ENCODE assay signal across 17 cellular contexts in genomic region chr19:47760632-47760999, GRCh38. TPM values are rescaled to one million over a fixed set of nuclear protein-coding genes. Genes with fewer than 3 reads are reported as not detected.
DNase-seq lines count a peak whose midpoint lies in the region; ATAC-seq, FAIRE-seq and TF ChIP-seq lines count a peak whose summit lies in the region.
"Had no signal": no experiment of that assay in that cellular context is flagged by ENCODE, and none has a peak within 500 bp of the region (broad histone marks: within the 10 kb centered on the region; RNA-seq: fewer than 3 reads in every experiment).

No MANE protein-coding gene starts in this region.

- H3K27me3 Mint-ChIP-seq in natural killer cell treated with Interleukin-12 subunit alpha and Interleukin-12 subunit beta and Interleukin-15 and Interleukin-18, amount 100 ng/mL, for 72 hours: no peaks in the 10 kb centered on the region
- H3K27me3 Mint-ChIP-seq in natural killer cell (ENCODE audit: low read depth in 2 of 2) (no peaks in the 10 kb centered on the region), mesothelial cell of epicardium (ENCODE audit: low read depth) (no peaks in the 10 kb centered on the region)
- H3K27me3 Mint-ChIP-seq: CD8-positive, alpha-beta memory T cell had no signal

- H3K4me3 Mint-ChIP-seq in natural killer cell treated with Interleukin-12 subunit alpha and Interleukin-12 subunit beta and Interleukin-15 and Interleukin-18, amount 100 ng/mL, for 72 hours: no peak overlapping the region
- no peak overlapping the region for H3K4me3 Mint-ChIP-seq in natural killer cell
- no peak overlapping the region for H3K4me3 Mint-ChIP-seq in mesothelial cell of epicardium
- H3K4me3 Mint-ChIP-seq: CD8-positive, alpha-beta memory T cell had no signal

- no peak for TF ChIP-seq RAD21 in GM12878 (IDR thresholded peaks at IDR 0.05; ENCODE audit: insufficient read depth, low read depth, low read length)

- DNase-seq in natural killer cell treated with Interleukin-12 subunit alpha and Interleukin-12 subunit beta and Interleukin-15 and Interleukin-18, amount 100 ng/mL, for 72 hours (ENCODE audit: low spot score): peak; percentile 13
- no peak for DNase-seq in natural killer cell
- no peak for DNase-seq in GM12892 (ENCODE audit: insufficient read length)
- DNase-seq in GM12878 (ENCODE audit: low read depth, low spot score): no peak
- DNase-seq in nucleus accumbens (lab: John Stamatoyannopoulos, UW): no peak
- DNase-seq in mesothelial cell of epicardium (ENCODE audit: low spot score in 2 of 2, unreplicated experiment in 2 of 2): no peak
- DNase-seq in tibial artery: no peak
- DNase-seq: BE2C; Caco-2; CD8-positive, alpha-beta memory T cell had no signal

- no peak for TF ChIP-seq EP300 in GM12878 (IDR thresholded peaks at IDR 0.05; ENCODE audit: borderline replicate concordance in 1 of 2, control insufficient read depth in 1 of 2, low read depth in 2 of 2, low read length in 2 of 2)

- no peaks in the 10 kb centered on the region for H4K20me1 ChIP-seq in GM12878 (ENCODE audit: control insufficient read depth, insufficient read depth)

- H2AFZ ChIP-seq in GM12878 (ENCODE audit: control insufficient read depth, low read depth, low read length): no peak overlapping the region

- no peaks in the 10 kb centered on the region; the same call in 2 of the 3 replicates for H3K9me3 ChIP-seq in GM12878 (replicated peaks; ENCODE audit: control insufficient read depth, insufficient read depth, low read length)
- no peaks in the 10 kb centered on the region for H3K9me3 ChIP-seq in tibial artery
- H3K9me3 ChIP-seq: BE2C, Caco-2, HAP-1 had no signal

- POLR2A ChIA-PET in GM12878 (lab: Charles Lee): no interaction called here

- in situ Hi-C loops in GM12878 (cut with MboI): no loop called here

- RAD21 ChIA-PET in GM12878 (lab: Charles Lee; ENCODE audit: unreplicated experiment): interaction anchor here (0.7 kb wide), 1 partner anchor 15 kb away, joined by 3 read pairs; no protein-coding TSS in a partner anchor

- H3K79me2 ChIP-seq in GM12878 (ENCODE audit: control insufficient read depth, insufficient read depth, low read length): no peaks in the 10 kb centered on the region

- no peak overlapping the region for H3K4me3 ChIP-seq in GM12878
- no peak overlapping the region for H3K4me3 ChIP-seq in tibial artery
- H3K4me3 ChIP-seq: HAP-1 had no signal

- no peak for ATAC-seq in natural killer cell treated with Interleukin-12 subunit alpha and Interleukin-12 subunit beta and Interleukin-15 and Interleukin-18, amount 100 ng/mL, for 72 hours
- ATAC-seq in natural killer cell: no peak
- ATAC-seq in GM12878: no peak

- no peak overlapping the region for H3K27ac Mint-ChIP-seq in natural killer cell treated with Interleukin-12 subunit alpha and Interleukin-12 subunit beta and Interleukin-15 and Interleukin-18, amount 100 ng/mL, for 72 hours
- H3K27ac Mint-ChIP-seq in natural killer cell: no peak overlapping the region
- no peak overlapping the region for H3K27ac Mint-ChIP-seq in mesothelial cell of epicardium

- TSS peak; percentile 17 for BruUV-seq in GM12878 (replicated peaks; lab: Mats Ljungman, UMichigan)

- TF ChIP-seq POLR2A in GM12892 (IDR thresholded peaks at IDR 0.05; ENCODE audit: low read depth, low read length) (peak; percentile 47; the same call in 1 of the 2 replicates), GM12878 (IDR thresholded peaks at IDR 0.05; ENCODE audit: low read depth, low read length) (no peak)

- SMC1A ChIA-PET in GM12878 (lab: Charles Lee; ENCODE audit: uncharacterized antibody, unreplicated experiment): no interaction called here

- FAIRE-seq in GM12892 (lab: Jason Lieb, UNC): no peak
- no peak for FAIRE-seq in GM12878 (lab: Jason Lieb, UNC)
- FAIRE-seq: A204.1, H1 had no signal

- H3K36me3 Mint-ChIP-seq in natural killer cell treated with Interleukin-12 subunit alpha and Interleukin-12 subunit beta and Interleukin-15 and Interleukin-18, amount 100 ng/mL, for 72 hours: peaks cover 10% of the 10 kb centered on the region
- H3K36me3 Mint-ChIP-seq in natural killer cell (peaks cover 11% of the 10 kb centered on the region), mesothelial cell of epicardium (peaks cover 28% of the 10 kb centered on the region)

- H3K4me1 ChIP-seq in GM12878 (ENCODE audit: control insufficient read depth, insufficient read depth, low read length) (0 out of 2 replicates have a peak, but pooled peaks cover 3% of the 10 kb centered on the region), tibial artery (peaks cover 0 to 2% (median 0%) of the 10 kb centered on the region in 4 donors)
- H3K4me1 ChIP-seq: BE2C, HAP-1 had no signal

- CTCF ChIA-PET in GM12878 (lab: Yijun Ruan, JAX): interaction anchor here (1.0 kb wide), 1 partner anchor 12 kb away, joined by 4 read pairs; no protein-coding TSS in a partner anchor

- H3K27ac ChIP-seq in GM12878 (ENCODE audit: control insufficient read depth, insufficient read depth) (no peak overlapping the region), tibial artery (no peak overlapping the region)
- H3K27ac ChIP-seq: C4-2B had no signal

- H3K9ac ChIP-seq in GM12878 (ENCODE audit: control insufficient read depth, insufficient read depth, low read length): no peak overlapping the region

- peaks cover 7 to 18% of the 10 kb centered on the region in 2 experiments; a peak in 3 of 4 replicates for H3K36me3 ChIP-seq in GM12878 (ENCODE audit: control insufficient read depth in 2 of 2, insufficient read depth in 2 of 2, low read length in 1 of 2)
- H3K36me3 ChIP-seq in tibial artery: peaks cover 33 to 51% (median 39%) of the 10 kb centered on the region in 3 donors

- TF ChIP-seq CTCF in natural killer cell (IDR thresholded peaks at IDR 0.05) (no peak), GM12878 (IDR thresholded peaks at IDR 0.05 in 2 of 3, conservative IDR thresholded peaks at IDR 0.05 in 1 of 3; ENCODE audit: control insufficient read depth in 2 of 3, extremely low read depth in 1 of 3, insufficient read depth in 1 of 3, low read depth in 3 of 3, low read length in 3 of 3) (no peak), mesothelial cell of epicardium (IDR thresholded peaks at IDR 0.05; ENCODE audit: unreplicated experiment) (no peak), tibial artery (IDR thresholded peaks at IDR 0.05) (no peak)

- WGBS in GM12878 (ENCODE audit: insufficient coverage, insufficient replicate concordance, low lambda C conversion rate, missing lambda C conversion rate): 88% methylated on average over 5 of the region's 5 CpGs

- peaks cover 4 to 7% of the 10 kb centered on the region in 2 donors for H3K4me1 Mint-ChIP-seq in natural killer cell treated with Interleukin-12 subunit alpha and Interleukin-12 subunit beta and Interleukin-15 and Interleukin-18, amount 100 ng/mL, for 72 hours (ENCODE audit: low read depth in 2 of 2)
- peaks cover 0 to 5% of the 10 kb centered on the region in 2 donors for H3K4me1 Mint-ChIP-seq in natural killer cell
- H3K4me1 Mint-ChIP-seq in mesothelial cell of epicardium: no peaks in the 10 kb centered on the region
- H3K4me1 Mint-ChIP-seq: CD8-positive, alpha-beta memory T cell had no signal

- H3K4me2 ChIP-seq in GM12878 (ENCODE audit: control insufficient read depth, insufficient read depth): no peak overlapping the region

- H3K9me3 Mint-ChIP-seq in natural killer cell treated with Interleukin-12 subunit alpha and Interleukin-12 subunit beta and Interleukin-15 and Interleukin-18, amount 100 ng/mL, for 72 hours: no peaks in the 10 kb centered on the region
- peaks cover 2 to 3% of the 10 kb centered on the region in 2 donors for H3K9me3 Mint-ChIP-seq in natural killer cell
- peaks cover 4% of the 10 kb centered on the region for H3K9me3 Mint-ChIP-seq in mesothelial cell of epicardium

- intact Hi-C loops in natural killer cell (cut with micrococcal nuclease) (no loop called here), GM12878 (cut with micrococcal nuclease; ENCODE audit: unreplicated experiment) (no loop called here), tibial artery (cut with DNase I; ENCODE audit: low total_unique reads) (no loop called here)

- H3K27me3 ChIP-seq in GM12878 (replicated peaks in 1 of 2; ENCODE audit: control insufficient read depth in 2 of 2, insufficient read depth in 2 of 2, low read length in 1 of 2) (no peaks in the 10 kb centered on the region), tibial artery (no peaks in the 10 kb centered on the region)
- H3K27me3 ChIP-seq: BE2C had no signal

RNA-seq across cellular contexts. Expression of gene NOP53, which starts 15.3 kb away (rescaled TPM):
- total RNA-seq in natural killer cell treated with Interleukin-12 subunit alpha and Interleukin-12 subunit beta and Interleukin-15 and Interleukin-18, amount 100 ng/mL, for 72 hours: 100 to 1,000 TPM; 180 to 213 TPM
- 100 to 1,000 TPM; 416 to 445 (median 428) TPM for total RNA-seq in natural killer cell
- 326 TPM for polyA plus RNA-seq in GM12892 (2012; ENCODE audit: missing spikeins)
- 36.5 and 43.0 TPM in 2 replicates for total RNA-seq in GM12878 (2013; cell fraction: nucleolus; rRNA removed)
- 254 and 317 TPM in 2 replicates for total RNA-seq in GM12878 (2014; rRNA removed)
- total RNA-seq in GM12878 (2014; rRNA removed; fragmentation: Illumina TruSeq; extraction: Trizol): 180 and 186 TPM in 2 replicates
- total RNA-seq in GM12878 (2021): 336 and 356 TPM in 2 replicates
- polyA plus RNA-seq in GM12878 (2011; ENCODE audit: low read depth): 311 TPM
- polyA plus RNA-seq in GM12878 (2011; rRNA removed): 198 and 222 TPM in 2 replicates
- polyA plus RNA-seq in GM12878 (2011; cell fraction: cytosol; rRNA removed): 205 and 251 TPM in 2 replicates
- 117 and 146 TPM in 2 replicates for polyA plus RNA-seq in GM12878 (2011; cell fraction: nucleus; rRNA removed)
- polyA plus RNA-seq in GM12878 (2012): 464 and 758 TPM in 2 replicates
- 69.0 and 148 TPM in 2 replicates for polyA plus RNA-seq in GM12878 (2014; fragmentation: Illumina TruSeq; extraction: Trizol)
- 10 to 100 TPM in 1 of 2 experiments, 1 to 10 TPM in 1; 6.0 to 32.3 TPM for polyA plus RNA-seq in GM12878 (2014; fragmentation: Nextera tagmentation; extraction: Ambion mirVana)
- polyA plus RNA-seq in GM12878 (2014; rRNA removed): 386 and 428 TPM in 2 replicates
- polyA plus RNA-seq in GM12878 (2016; fragmentation: Nextera tagmentation; extraction: Ambion mirVana): 10 to 100 TPM; 71.4 to 94.2 TPM
- polyA minus RNA-seq in GM12878 (2011; rRNA and poly(A)+ RNA removed): 57.8 and 115 TPM in 2 replicates
- polyA minus RNA-seq in GM12878 (2011; cell fraction: cytosol; rRNA and poly(A)+ RNA removed): 79.2 and 82.4 TPM in 2 replicates
- polyA minus RNA-seq in GM12878 (2011; cell fraction: nucleus; rRNA and poly(A)+ RNA removed): 28.7 and 44.8 TPM in 2 replicates
- total RNA-seq in mesothelial cell of epicardium: 290 to 313 TPM (median 310 TPM) in 3 replicates

RNA-seq across cellular contexts. Expression of gene SELENOW, which starts 17.9 kb away (rescaled TPM):
- total RNA-seq in natural killer cell treated with Interleukin-12 subunit alpha and Interleukin-12 subunit beta and Interleukin-15 and Interleukin-18, amount 100 ng/mL, for 72 hours: 100 to 1,000 TPM in 1 of 2 donors, 10 to 100 TPM in 1; 68.9 to 118 TPM
- total RNA-seq in natural killer cell (100 to 1,000 TPM in 1 of 3 donors, 10 to 100 TPM in 2; 90.5 to 104 (median 97.2) TPM), GM12878 (2014; rRNA removed) (120 and 125 TPM in 2 replicates), GM12878 (2014; rRNA removed; fragmentation: Illumina TruSeq; extraction: Trizol) (58.5 and 62.8 TPM in 2 replicates), GM12878 (2021) (53.3 and 55.6 TPM in 2 replicates), mesothelial cell of epicardium (113 to 127 TPM (median 117 TPM) in 3 replicates)
- 45.9 TPM for polyA plus RNA-seq in GM12892 (2012; ENCODE audit: missing spikeins)
- 15.6 and 16.9 TPM in 2 replicates for total RNA-seq in GM12878 (2013; cell fraction: nucleolus; rRNA removed)
- 37.1 TPM for polyA plus RNA-seq in GM12878 (2011; ENCODE audit: low read depth)
- polyA plus RNA-seq in GM12878 (2011; rRNA removed) (50.1 and 70.5 TPM in 2 replicates), GM12878 (2014; fragmentation: Illumina TruSeq; extraction: Trizol) (49.6 and 71.6 TPM in 2 replicates), GM12878 (2014; fragmentation: Nextera tagmentation; extraction: Ambion mirVana) (100 to 1,000 TPM; 127 to 186 TPM), GM12878 (2014; rRNA removed) (107 and 114 TPM in 2 replicates), GM12878 (2016; fragmentation: Nextera tagmentation; extraction: Ambion mirVana) (100 to 1,000 TPM in 1 of 2 experiments, 10 to 100 TPM in 1; 95.4 to 106 TPM)
- polyA plus RNA-seq in GM12878 (2011; cell fraction: cytosol; rRNA removed): 105 and 116 TPM in 2 replicates
- polyA plus RNA-seq in GM12878 (2011; cell fraction: nucleus; rRNA removed): 56.0 and 61.1 TPM in 2 replicates
- 51.6 and 51.9 TPM in 2 replicates for polyA plus RNA-seq in GM12878 (2012)
- polyA minus RNA-seq in GM12878 (2011; rRNA and poly(A)+ RNA removed): 11.3 and 36.4 TPM in 2 replicates
- 13.6 and 13.9 TPM in 2 replicates for polyA minus RNA-seq in GM12878 (2011; cell fraction: cytosol; rRNA and poly(A)+ RNA removed)
- polyA minus RNA-seq in GM12878 (2011; cell fraction: nucleus; rRNA and poly(A)+ RNA removed): 9.9 and 16.6 TPM in 2 replicates

RNA-seq across cellular contexts. Expression of gene TPRX1, which starts 43.7 kb away (rescaled TPM):
- not detected for total RNA-seq in natural killer cell treated with Interleukin-12 subunit alpha and Interleukin-12 subunit beta and Interleukin-15 and Interleukin-18, amount 100 ng/mL, for 72 hours
- not detected for total RNA-seq in natural killer cell
- polyA plus RNA-seq in GM12892 (2012; ENCODE audit: missing spikeins): not detected
- not detected in 2 replicates for total RNA-seq in GM12878 (2013; cell fraction: nucleolus; rRNA removed)
- total RNA-seq in GM12878 (2014; rRNA removed): not detected in 2 replicates
- total RNA-seq in GM12878 (2014; rRNA removed; fragmentation: Illumina TruSeq; extraction: Trizol): not detected in 2 replicates
- total RNA-seq in GM12878 (2021): not detected in 2 replicates
- polyA plus RNA-seq in GM12878 (2011; ENCODE audit: low read depth): not detected
- not detected in 2 replicates for polyA plus RNA-seq in GM12878 (2011; rRNA removed)
- not detected in 2 replicates for polyA plus RNA-seq in GM12878 (2011; cell fraction: cytosol; rRNA removed)
- polyA plus RNA-seq in GM12878 (2011; cell fraction: nucleus; rRNA removed): not detected in 2 replicates
- polyA plus RNA-seq in GM12878 (2012): not detected in 2 replicates
- polyA plus RNA-seq in GM12878 (2014; fragmentation: Illumina TruSeq; extraction: Trizol): not detected in 2 replicates
- not detected for polyA plus RNA-seq in GM12878 (2014; fragmentation: Nextera tagmentation; extraction: Ambion mirVana)
- not detected in 2 replicates for polyA plus RNA-seq in GM12878 (2014; rRNA removed)
- polyA plus RNA-seq in GM12878 (2016; fragmentation: Nextera tagmentation; extraction: Ambion mirVana): not detected
- not detected in 2 replicates for polyA minus RNA-seq in GM12878 (2011; rRNA and poly(A)+ RNA removed)
- polyA minus RNA-seq in GM12878 (2011; cell fraction: cytosol; rRNA and poly(A)+ RNA removed): not detected in 2 replicates
- polyA minus RNA-seq in GM12878 (2011; cell fraction: nucleus; rRNA and poly(A)+ RNA removed): not detected in 2 replicates
- total RNA-seq in mesothelial cell of epicardium: not detected in 3 replicates
- total RNA-seq: Caco-2; CD8-positive, alpha-beta memory T cell; G401; H1; HT1080 had no signal
- polyA plus RNA-seq: AG04450; CD8-positive, alpha-beta memory T cell had no signal

RNA-seq across cellular contexts. Expression of gene EHD2, which starts 47.4 kb away (rescaled TPM):
- not detected for total RNA-seq in natural killer cell treated with Interleukin-12 subunit alpha and Interleukin-12 subunit beta and Interleukin-15 and Interleukin-18, amount 100 ng/mL, for 72 hours
- total RNA-seq in natural killer cell: under 1 TPM; 0.09 to 0.40 (median 0.12) TPM
- polyA plus RNA-seq in GM12892 (2012; ENCODE audit: missing spikeins): not detected
- total RNA-seq in GM12878 (2013; cell fraction: nucleolus; rRNA removed): not detected in 2 replicates
- not detected in 2 replicates for total RNA-seq in GM12878 (2014; rRNA removed)
- total RNA-seq in GM12878 (2014; rRNA removed; fragmentation: Illumina TruSeq; extraction: Trizol): not detected in 2 replicates
- total RNA-seq in GM12878 (2021): 0.23 and 0.27 TPM in 2 replicates
- not detected for polyA plus RNA-seq in GM12878 (2011; ENCODE audit: low read depth)
- not detected in 2 replicates for polyA plus RNA-seq in GM12878 (2011; rRNA removed)
- not detected in 2 replicates for polyA plus RNA-seq in GM12878 (2011; cell fraction: cytosol; rRNA removed)
- not detected in 2 replicates for polyA plus RNA-seq in GM12878 (2011; cell fraction: nucleus; rRNA removed)
- not detected in 2 replicates for polyA plus RNA-seq in GM12878 (2012)
- not detected in 2 replicates for polyA plus RNA-seq in GM12878 (2014; fragmentation: Illumina TruSeq; extraction: Trizol)
- not detected for polyA plus RNA-seq in GM12878 (2014; fragmentation: Nextera tagmentation; extraction: Ambion mirVana)
- not detected in 2 replicates for polyA plus RNA-seq in GM12878 (2014; rRNA removed)
- under 1 TPM; 0.12 to 0.24 TPM for polyA plus RNA-seq in GM12878 (2016; fragmentation: Nextera tagmentation; extraction: Ambion mirVana)
- 0.15 TPM in 1 of 2 replicates, not detected in the other for polyA minus RNA-seq in GM12878 (2011; rRNA and poly(A)+ RNA removed)
- not detected in 2 replicates for polyA minus RNA-seq in GM12878 (2011; cell fraction: cytosol; rRNA and poly(A)+ RNA removed)
- not detected in 2 replicates for polyA minus RNA-seq in GM12878 (2011; cell fraction: nucleus; rRNA and poly(A)+ RNA removed)
- 38.7 to 39.2 TPM (median 38.8 TPM) in 3 replicates for total RNA-seq in mesothelial cell of epicardium
- total RNA-seq: G401 had no signal
- polyA plus RNA-seq: CD8-positive, alpha-beta memory T cell had no signal
